In genomic region chr2:172844021-172844420, GRCh38 we compare ENCODE assay signal across 16 cellular contexts.
"Had no signal": no experiment of that assay in that cellular context is flagged by ENCODE, and none has a peak within 500 bp of the region (broad histone marks: within the 10 kb centered on the region; RNA-seq: fewer than 3 reads in every experiment).

No MANE protein-coding gene starts in this region.

- H3K9ac ChIP-seq: parathyroid adenoma had no signal

- ATAC-seq: esophagus mucosa; gastrocnemius medialis; natural killer cell treated with Interleukin-12 subunit alpha and Interleukin-12 subunit beta and Interleukin-15 and Interleukin-18, amount 100 ng/mL, for 72 hours had no signal

- H3K9me3 ChIP-seq: ascending aorta, breast epithelium, gastrocnemius medialis, neutrophil, thyroid gland had no signal

- H3K36me3 ChIP-seq: ascending aorta, breast epithelium, gastrocnemius medialis, neutrophil, thyroid gland had no signal

- DNase-seq: activated CD4-positive, alpha-beta T cell treated with anti-CD3 and anti-CD28 coated beads, Interleukin-2, amount 50 U/mL, for 4 hours; activated gamma-delta T cell; effector CD4-positive, alpha-beta T cell; gastrocnemius medialis; head of caudate nucleus; stimulated activated CD8-positive, alpha-beta memory T cell treated with anti-CD3 and anti-CD28 coated beads, Interleukin-4, amount 100 ng/mL, for 48 hours; stimulated activated naive CD4-positive, alpha-beta T cell; T-helper 2 cell; thyroid gland had no signal

- H2AFZ ChIP-seq: parathyroid adenoma had no signal

- H3K27me3 ChIP-seq: ascending aorta, breast epithelium, gastrocnemius medialis, neutrophil, thyroid gland had no signal

- H3K4me1 ChIP-seq: ascending aorta, breast epithelium, parathyroid adenoma, thyroid gland had no signal

- H3K79me2 ChIP-seq: parathyroid adenoma had no signal

- H3K27ac ChIP-seq: ascending aorta, breast epithelium, neutrophil, parathyroid adenoma, thyroid gland had no signal

- H3K4me3 ChIP-seq: ascending aorta, breast epithelium, gastrocnemius medialis, lung, thyroid gland had no signal
